25 cellular contexts compared by ENCODE assay signal in the genomic region with DNA sequence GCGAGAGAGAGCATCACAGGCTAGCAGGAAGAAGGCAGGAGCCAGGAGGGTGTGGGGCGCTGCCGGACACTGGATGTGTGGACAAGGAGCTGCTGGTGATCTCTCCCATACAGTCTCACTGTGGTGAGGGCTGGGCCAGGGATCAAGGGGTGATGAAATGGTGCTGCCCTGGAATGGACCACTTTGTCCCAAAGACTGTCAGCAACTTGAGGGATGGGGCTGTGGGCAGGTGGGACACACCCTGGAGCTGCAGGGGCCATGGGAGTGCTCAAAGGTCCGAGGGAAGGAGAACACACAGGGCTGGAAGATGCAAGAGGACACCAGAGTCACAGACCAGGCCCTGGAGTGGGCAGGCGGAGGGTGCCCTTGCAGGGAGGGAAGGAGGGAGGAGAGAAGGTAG. TPM values are rescaled to one million over a fixed set of nuclear protein-coding genes. Genes with fewer than 3 reads are reported as not detected.
DNase-seq lines count a peak whose midpoint lies in the region; ATAC-seq and TF ChIP-seq lines count a peak whose summit lies in the region.
"Had no signal": no experiment of that assay in that cellular context is flagged by ENCODE, and none has a peak within 500 bp of the region (broad histone marks: within the 10 kb centered on the region; RNA-seq: fewer than 3 reads in every experiment).

No MANE protein-coding gene starts in this region.

- no peaks in the 10 kb centered on the region for H3K27me3 Mint-ChIP-seq in activated CD8-positive, alpha-beta T cell treated with anti-CD3 and anti-CD28 coated beads for 36 hours
- no peaks in the 10 kb centered on the region for H3K27me3 Mint-ChIP-seq in effector memory CD8-positive, alpha-beta T cell
- H3K27me3 Mint-ChIP-seq: activated CD4-positive, alpha-beta T cell treated with anti-CD3 and anti-CD28 coated beads, Interleukin-2, amount 10 ng/mL, durations not matched to agents 24 days and 14 days had no signal

- no peak overlapping the region for H3K4me3 Mint-ChIP-seq in activated CD8-positive, alpha-beta T cell treated with anti-CD3 and anti-CD28 coated beads for 36 hours
- no peak overlapping the region for H3K4me3 Mint-ChIP-seq in effector memory CD8-positive, alpha-beta T cell
- H3K4me3 Mint-ChIP-seq in stimulated activated effector memory CD8-positive, alpha-beta T cell treated with anti-CD3 and anti-CD28 coated beads, Interleukin-12 subunit alpha, Interleukin-12 subunit beta, amount 100 ng/mL, for 72 hours, result no peak overlapping the region
- H3K4me3 Mint-ChIP-seq: activated CD4-positive, alpha-beta T cell treated with anti-CD3 and anti-CD28 coated beads, Interleukin-2, amount 10 ng/mL, durations not matched to agents 24 days and 14 days; HFFc6; mesothelial cell of epicardium had no signal

- H3K9me3 Mint-ChIP-seq in activated CD8-positive, alpha-beta T cell treated with anti-CD3 and anti-CD28 coated beads for 36 hours, result no peaks in the 10 kb centered on the region
- no peaks in the 10 kb centered on the region for H3K9me3 Mint-ChIP-seq in effector memory CD8-positive, alpha-beta T cell
- H3K9me3 Mint-ChIP-seq in stimulated activated effector memory CD8-positive, alpha-beta T cell treated with anti-CD3 and anti-CD28 coated beads, Interleukin-12 subunit alpha, Interleukin-12 subunit beta, amount 100 ng/mL, for 72 hours, result no peaks in the 10 kb centered on the region
- H3K9me3 Mint-ChIP-seq: activated CD4-positive, alpha-beta T cell treated with anti-CD3 and anti-CD28 coated beads, Interleukin-2, amount 10 ng/mL, durations not matched to agents 24 days and 14 days; activated T-helper 2 cell treated with anti-CD3 and anti-CD28 coated beads, Interferon-gamma antibody, Interleukin-2, Interleukin-4, amounts not matched to agents 10 μg/mL and 5 μg/mL and 100 μg/mL, durations not matched to agents 14 hours and 24 hours and 36 hours; HFFc6; mesothelial cell of epicardium had no signal

- ATAC-seq in Right ventricle myocardium superior (ENCODE audit: poor library complexity) (no peak), HG03571 (IDR thresholded peaks at IDR 0.05; ENCODE audit: unreplicated experiment) (no peak)
- ATAC-seq in activated CD8-positive, alpha-beta T cell treated with anti-CD3 and anti-CD28 coated beads for 36 hours, result no peak
- ATAC-seq in effector memory CD8-positive, alpha-beta T cell (replicated peaks), result no peak
- ATAC-seq in stimulated activated effector memory CD8-positive, alpha-beta T cell treated with anti-CD3 and anti-CD28 coated beads, Interleukin-12 subunit alpha, Interleukin-12 subunit beta, amount 100 ng/mL, for 72 hours, result no peak
- ATAC-seq: heart right ventricle had no signal

- peak; percentile 51 for DNase-seq in cardiac septum (ENCODE audit: low spot score)
- no peak for DNase-seq in Right ventricle myocardium superior
- DNase-seq in activated CD8-positive, alpha-beta T cell treated with anti-CD3 and anti-CD28 coated beads for 36 hours, result no peak
- DNase-seq in effector memory CD8-positive, alpha-beta T cell, result no peak
- no peak for DNase-seq in stimulated activated effector memory CD8-positive, alpha-beta T cell treated with anti-CD3 and anti-CD28 coated beads, Interleukin-12 subunit alpha, Interleukin-12 subunit beta, amount 100 ng/mL, for 72 hours (ENCODE audit: low spot score in 2 of 2)
- no peak for DNase-seq in AML-193 (lab: John Stamatoyannopoulos, UW)
- no peak for DNase-seq in activated CD4-positive, alpha-beta T cell treated with anti-CD3 and anti-CD28 coated beads for 1 hour
- DNase-seq: activated CD4-positive, alpha-beta T cell treated with anti-CD3 and anti-CD28 coated beads, Interleukin-2, amount 10 ng/mL, durations not matched to agents 24 days and 14 days; amniotic stem cell; C1 segment of cervical spinal cord; EL; GOT3; heart right ventricle; HFFc6; kidney glomerular epithelial cell; NCI-H1092; NCI-H1694 treated with DMSO at 0.1 percent for 48 hours; NCI-H82; stimulated activated naive CD4-positive, alpha-beta T cell treated with Interleukin-2 at 50 U/mL for 16 hours; SW 1271; testis; WERI-Rb-1 had no signal

- no peak for TF ChIP-seq CTCF in activated CD8-positive, alpha-beta T cell treated with anti-CD3 and anti-CD28 coated beads for 36 hours (IDR thresholded peaks at IDR 0.05)

- H3K36me3 Mint-ChIP-seq in activated CD8-positive, alpha-beta T cell treated with anti-CD3 and anti-CD28 coated beads for 36 hours (ENCODE audit: low read depth), result peaks cover 22% of the 10 kb centered on the region
- peaks cover 81% of the 10 kb centered on the region for H3K36me3 Mint-ChIP-seq in effector memory CD8-positive, alpha-beta T cell (ENCODE audit: insufficient read depth)
- H3K36me3 Mint-ChIP-seq in stimulated activated effector memory CD8-positive, alpha-beta T cell treated with anti-CD3 and anti-CD28 coated beads, Interleukin-12 subunit alpha, Interleukin-12 subunit beta, amount 100 ng/mL, for 72 hours, result peaks cover 86% of the 10 kb centered on the region

- peak overlapping the region; percentile 31 for H3K27ac Mint-ChIP-seq in activated CD8-positive, alpha-beta T cell treated with anti-CD3 and anti-CD28 coated beads for 36 hours
- peak overlapping the region; percentile 82 to 90 for H3K27ac Mint-ChIP-seq in effector memory CD8-positive, alpha-beta T cell
- peak overlapping the region; percentile 88 for H3K27ac Mint-ChIP-seq in stimulated activated effector memory CD8-positive, alpha-beta T cell treated with anti-CD3 and anti-CD28 coated beads, Interleukin-12 subunit alpha, Interleukin-12 subunit beta, amount 100 ng/mL, for 72 hours
- H3K27ac Mint-ChIP-seq: activated T-helper 2 cell treated with anti-CD3 and anti-CD28 coated beads, Interferon-gamma antibody, Interleukin-2, Interleukin-4, amounts not matched to agents 10 μg/mL and 5 μg/mL and 100 μg/mL, durations not matched to agents 14 hours and 24 hours and 36 hours; mesothelial cell of epicardium had no signal

- peaks cover 2% of the 10 kb centered on the region for H3K4me1 Mint-ChIP-seq in activated CD8-positive, alpha-beta T cell treated with anti-CD3 and anti-CD28 coated beads for 36 hours (ENCODE audit: low read depth)
- peaks cover 7 to 21% of the 10 kb centered on the region in 2 donors for H3K4me1 Mint-ChIP-seq in effector memory CD8-positive, alpha-beta T cell (ENCODE audit: low read depth in 2 of 2)
- peaks cover 27% of the 10 kb centered on the region for H3K4me1 Mint-ChIP-seq in stimulated activated effector memory CD8-positive, alpha-beta T cell treated with anti-CD3 and anti-CD28 coated beads, Interleukin-12 subunit alpha, Interleukin-12 subunit beta, amount 100 ng/mL, for 72 hours
- H3K4me1 Mint-ChIP-seq: mesothelial cell of epicardium had no signal

- CTCF ChIA-PET in activated CD8-positive, alpha-beta T cell treated with anti-CD3 and anti-CD28 coated beads for 36 hours (lab: Charles Lee), result interaction anchor here (0.7 to 2.9 kb wide), 4 partner anchors 10 to 157 kb away, joined by 3 to 22 read pairs (median 4); no protein-coding TSS in a partner anchor

- intact Hi-C loops in cardiac septum (cut with DNase I) (no loop called here), Right ventricle myocardium superior (cut with DNase I) (loop anchor here (10.0 kb wide), 1 partner anchor 156 kb away; no protein-coding TSS in a partner anchor)
- intact Hi-C loops in activated CD8-positive, alpha-beta T cell treated with anti-CD3 and anti-CD28 coated beads for 36 hours (cut with micrococcal nuclease), result no loop called here

- POLR2A ChIA-PET in activated CD8-positive, alpha-beta T cell treated with anti-CD3 and anti-CD28 coated beads for 36 hours (lab: Charles Lee), result no interaction called here

RNA-seq across cellular contexts. Expression of a gene that starts 38.0 kb away (rescaled TPM):
- total RNA-seq in cardiac septum (28.3 TPM), Right ventricle myocardium superior (26.8 TPM)
- total RNA-seq in activated CD8-positive, alpha-beta T cell treated with anti-CD3 and anti-CD28 coated beads for 36 hours, result 10 to 100 TPM; 27.5 to 32.7 TPM

RNA-seq across cellular contexts. Expression of a gene that starts 38.0 kb away (rescaled TPM):
- 27.9 TPM for total RNA-seq in cardiac septum
- total RNA-seq in Right ventricle myocardium superior, result 26.4 TPM
- total RNA-seq in activated CD8-positive, alpha-beta T cell treated with anti-CD3 and anti-CD28 coated beads for 36 hours, result 10 to 100 TPM; 24.8 to 28.3 TPM

Comparison
In these comparisons a context has a peak if more than half of its experiments do, and no peak if none do; other contexts are left out.
1. H3K27ac Mint-ChIP-seq: peak in every context shown above with its lines; median percentile 88 in stimulated activated effector memory CD8-positive, alpha-beta T cell treated with anti-CD3 and anti-CD28 coated beads, Interleukin-12 subunit alpha, Interleukin-12 subunit beta, amount 100 ng/mL, for 72 hours; 86 in effector memory CD8-positive, alpha-beta T cell; 31 in activated CD8-positive, alpha-beta T cell treated with anti-CD3 and anti-CD28 coated beads for 36 hours.